13 cellular contexts compared by ENCODE assay signal in the genomic region with DNA sequence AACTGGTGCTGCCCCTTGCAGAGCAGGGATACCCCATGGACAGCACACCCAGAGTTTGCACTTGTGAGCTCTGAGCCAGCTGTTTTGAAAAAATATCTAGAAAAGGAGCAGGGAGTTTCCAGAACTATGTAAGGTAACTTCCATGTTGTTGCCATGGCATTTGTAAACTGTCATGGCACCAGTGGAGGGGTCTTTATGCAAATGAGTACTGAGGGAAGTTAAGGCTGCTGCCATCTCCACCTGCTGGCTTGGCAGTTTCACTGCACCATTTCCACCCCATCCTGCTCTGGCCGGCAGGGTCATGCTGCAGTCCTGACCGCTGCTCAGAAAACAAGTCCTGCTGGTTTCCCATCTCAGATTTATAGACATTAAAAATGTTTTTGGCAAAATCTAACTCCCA. TPM values are rescaled to one million over a fixed set of nuclear protein-coding genes. Genes with fewer than 3 reads are reported as not detected.
DNase-seq lines count a peak whose midpoint lies in the region; ATAC-seq, FAIRE-seq and TF ChIP-seq lines count a peak whose summit lies in the region.
"Had no signal": no experiment of that assay in that cellular context is flagged by ENCODE, and none has a peak within 500 bp of the region (broad histone marks: within the 10 kb centered on the region; RNA-seq: fewer than 3 reads in every experiment).

No MANE protein-coding gene starts in this region.

- TF ChIP-seq RAD21 in HepG2 (CRISPR knock-in tag; IDR thresholded peaks at IDR 0.05), result no peak

- TF ChIP-seq EP300 in HepG2 (IDR thresholded peaks at IDR 0.05; ENCODE audit: low read depth in 2 of 2, low read length in 2 of 2) (no peak), HepG2 (CRISPR knock-in tag; IDR thresholded peaks at IDR 0.05; ENCODE audit: borderline replicate concordance) (no peak)

- peaks cover 3% of the 10 kb centered on the region for H3K4me1 Mint-ChIP-seq in endodermal cell
- H3K4me1 Mint-ChIP-seq in CD8-positive, alpha-beta memory T cell, result no peaks in the 10 kb centered on the region

- CTCF ChIA-PET in HepG2 (lab: Yijun Ruan, JAX; ENCODE audit: low intra/inter-chr PET ratio, low total read pairs), result no interaction called here
- CTCF ChIA-PET in CD8-positive, alpha-beta memory T cell (lab: Charles Lee), result no interaction called here

- H3K27me3 ChIP-seq in HepG2 (ENCODE audit: control insufficient read depth in 1 of 2, insufficient read depth in 2 of 2, low read length in 2 of 2), result no peaks in the 10 kb centered on the region; a peak in 1 of 5 replicates
- H3K27me3 ChIP-seq in right lobe of liver, result no peaks in the 10 kb centered on the region
- no peaks in the 10 kb centered on the region for H3K27me3 ChIP-seq in endodermal cell (ENCODE audit: control insufficient read depth, insufficient read depth, low read length, poor library complexity, severe bottlenecking)
- no peaks in the 10 kb centered on the region for H3K27me3 ChIP-seq in CD8-positive, alpha-beta memory T cell (ENCODE audit: insufficient read depth, low read length, poor library complexity, severe bottlenecking)
- H3K27me3 ChIP-seq in left lung, result peaks cover 0 to 5% of the 10 kb centered on the region in 2 donors
- H3K27me3 ChIP-seq: cardiac muscle cell, pancreas had no signal

- H3K9me3 Mint-ChIP-seq in endodermal cell, result peaks cover 48% of the 10 kb centered on the region
- peaks cover 16 to 34% (median 33%) of the 10 kb centered on the region in 5 donors for H3K9me3 Mint-ChIP-seq in CD8-positive, alpha-beta memory T cell

- in situ Hi-C loops in HepG2 (cut with HindIII; ENCODE audit: extremely low pct_ligation_motif_present, low pct_unique_long_range_greater_than_20kb), result no loop called here

- ATAC-seq in HepG2, result peak; percentile 86
- no peak for ATAC-seq in right lobe of liver
- no peak for ATAC-seq in left lung

- intact Hi-C loops in HepG2 (cut with micrococcal nuclease; ENCODE audit: unreplicated experiment) (loop anchor here (2.0 kb wide), 1 partner anchor 44 kb away; no protein-coding TSS in a partner anchor), right lobe of liver (cut with DNase I) (no loop called here), left lung (cut with DNase I) (loop anchor here in 1 of 2 donors (10.0 kb wide), 1 partner anchor 184 kb away; no protein-coding TSS in a partner anchor)

- H3K4me2 ChIP-seq in HepG2 (ENCODE audit: low read depth, low read length), result no peak overlapping the region

- no TSS peak for BruUV-seq in HepG2 (replicated peaks; lab: Mats Ljungman, UMichigan)

- no peaks in the 10 kb centered on the region for H4K20me1 ChIP-seq in HepG2 (ENCODE audit: insufficient read depth, low read length)

- H3K27ac ChIP-seq in HepG2 (ENCODE audit: extremely low read length, insufficient read depth, low read length) (no peak overlapping the region), right lobe of liver (no peak overlapping the region), endodermal cell (ENCODE audit: low read depth, low read length) (no peak overlapping the region), left lung (no peak overlapping the region)
- H3K27ac ChIP-seq in CD8-positive, alpha-beta memory T cell (ENCODE audit: low read depth, low read length), result no peak overlapping the region
- H3K27ac ChIP-seq: cardiac muscle cell, pancreas had no signal

- H3K4me1 ChIP-seq in HepG2 (ENCODE audit: insufficient read depth, low read length) (no peaks in the 10 kb centered on the region), right lobe of liver (no peaks in the 10 kb centered on the region), endodermal cell (ENCODE audit: control insufficient read depth, insufficient read depth, low read length) (no peaks in the 10 kb centered on the region), left lung (no peaks in the 10 kb centered on the region)
- H3K4me1 ChIP-seq in CD8-positive, alpha-beta memory T cell (ENCODE audit: insufficient read depth, low read length), result no peaks in the 10 kb centered on the region
- H3K4me1 ChIP-seq: pancreas had no signal

- TF ChIP-seq CTCF in HepG2 (CRISPR knock-in tag; IDR thresholded peaks at IDR 0.05) (peak; percentile 41), right lobe of liver (IDR thresholded peaks at IDR 0.05) (no peak), endodermal cell (conservative IDR thresholded peaks at IDR 0.05) (peak; percentile 74), left lung (IDR thresholded peaks at IDR 0.05) (no peak)

- H3K27me3 Mint-ChIP-seq in endodermal cell (ENCODE audit: insufficient read depth), result no peaks in the 10 kb centered on the region
- peaks cover 5 to 7% of the 10 kb centered on the region in 2 donors for H3K27me3 Mint-ChIP-seq in CD8-positive, alpha-beta memory T cell

- no peak overlapping the region for H2AFZ ChIP-seq in HepG2 (ENCODE audit: low read length)

- DNase-seq in HepG2 (ENCODE audit: low spot score), result peak; percentile 12
- DNase-seq in right lobe of liver, result no peak
- peak; percentile 15 for DNase-seq in HuH-7.5 (ENCODE audit: low spot score)
- DNase-seq in endodermal cell, result peak; percentile 83
- no peak for DNase-seq in CD8-positive, alpha-beta memory T cell
- no peak for DNase-seq in NCI-H2227 treated with DMSO at 0.1 percent for 48 hours (lab: John Stamatoyannopoulos, UW)
- DNase-seq in left lung, result no peak
- DNase-seq in stimulated activated naive CD4-positive, alpha-beta T cell (lab: John Stamatoyannopoulos, UW), result no peak
- DNase-seq: CD4-positive, CD25-positive, alpha-beta regulatory T cell; NCI-H1105; pancreas; SHP77 treated with DMSO at 0.1 percent for 48 hours had no signal

- no peaks in the 10 kb centered on the region; the same call in 1 of the 2 replicates for H3K9me3 ChIP-seq in HepG2 (ENCODE audit: low read length)
- no peaks in the 10 kb centered on the region for H3K9me3 ChIP-seq in right lobe of liver
- peaks cover 13% of the 10 kb centered on the region for H3K9me3 ChIP-seq in endodermal cell (ENCODE audit: control insufficient read depth, low read length)
- no peaks in the 10 kb centered on the region for H3K9me3 ChIP-seq in CD8-positive, alpha-beta memory T cell (ENCODE audit: low read length)
- peaks cover 0 to 24% of the 10 kb centered on the region in 2 donors for H3K9me3 ChIP-seq in left lung
- H3K9me3 ChIP-seq: pancreas had no signal

- H3K4me3 ChIP-seq in HepG2 (replicated peaks in 1 of 3; ENCODE audit: insufficient read depth in 1 of 3, low read depth in 2 of 3, low read length in 3 of 3) (no peak overlapping the region), right lobe of liver (no peak overlapping the region), endodermal cell (ENCODE audit: low read length) (no peak overlapping the region), left lung (no peak overlapping the region)
- no peak overlapping the region for H3K4me3 ChIP-seq in CD8-positive, alpha-beta memory T cell (ENCODE audit: low read length)
- H3K4me3 ChIP-seq: cardiac muscle cell, pancreas had no signal

- no peaks in the 10 kb centered on the region for H3K36me3 Mint-ChIP-seq in endodermal cell (ENCODE audit: low read depth)
- peaks cover 0 to 4% (median 2%) of the 10 kb centered on the region in 3 donors for H3K36me3 Mint-ChIP-seq in CD8-positive, alpha-beta memory T cell
- H3K36me3 Mint-ChIP-seq: CD4-positive, CD25-positive, alpha-beta regulatory T cell had no signal

- no peak overlapping the region for H3K27ac Mint-ChIP-seq in endodermal cell
- no peak overlapping the region for H3K27ac Mint-ChIP-seq in CD8-positive, alpha-beta memory T cell
- H3K27ac Mint-ChIP-seq: CD4-positive, CD25-positive, alpha-beta regulatory T cell had no signal

- 3% methylated on average over 2 of the region's 2 CpGs for WGBS in HepG2 (ENCODE audit: low lambda C conversion rate)
- WGBS in right lobe of liver (ENCODE audit: insufficient coverage, low coverage, low lambda C conversion rate, missing lambda C conversion rate), result 39% methylated on average over 2 of the region's 2 CpGs
- 52 to 82% methylated on average over 2 of the region's 2 CpGs for WGBS in endodermal cell (ENCODE audit: insufficient coverage in 1 of 2, insufficient read length in 1 of 2), 2 experiments

- TF ChIP-seq POLR2A in HepG2 (IDR thresholded peaks at IDR 0.05; ENCODE audit: insufficient read depth in 1 of 2, low read depth in 2 of 2, low read length in 2 of 2), result no peak
- no peak for TF ChIP-seq POLR2A in right lobe of liver (IDR thresholded peaks at IDR 0.05)

- POLR2A ChIA-PET in HepG2 (lab: Yijun Ruan, JAX), result no interaction called here
- POLR2A ChIA-PET in CD8-positive, alpha-beta memory T cell (lab: Charles Lee), result no interaction called here

- FAIRE-seq in HepG2 (lab: Jason Lieb, UNC), result no peak

- H3K9ac ChIP-seq in HepG2 (ENCODE audit: insufficient read depth, low read depth, low read length) (no peak overlapping the region), endodermal cell (ENCODE audit: extremely low read depth, low read length, poor library complexity, severe bottlenecking) (no peak overlapping the region)

- H3K36me3 ChIP-seq in HepG2 (replicated peaks in 1 of 2; ENCODE audit: control insufficient read depth in 1 of 2, insufficient read depth in 2 of 2, low read length in 2 of 2) (no peaks in the 10 kb centered on the region), right lobe of liver (no peaks in the 10 kb centered on the region), endodermal cell (ENCODE audit: control insufficient read depth, insufficient read depth, low read length) (no peaks in the 10 kb centered on the region), left lung (no peaks in the 10 kb centered on the region)
- H3K36me3 ChIP-seq in CD8-positive, alpha-beta memory T cell (ENCODE audit: insufficient read depth, low read length), result no peaks in the 10 kb centered on the region
- H3K36me3 ChIP-seq: cardiac muscle cell, pancreas had no signal

- H3K4me3 Mint-ChIP-seq in endodermal cell, result no peak overlapping the region
- H3K4me3 Mint-ChIP-seq in CD8-positive, alpha-beta memory T cell, result no peak overlapping the region
- H3K4me3 Mint-ChIP-seq: CD4-positive, CD25-positive, alpha-beta regulatory T cell had no signal

- no peaks in the 10 kb centered on the region for H3K79me2 ChIP-seq in HepG2 (ENCODE audit: insufficient read depth, low read length)

RNA-seq across cellular contexts. Expression of gene SNTG2, which starts 52.3 kb away (rescaled TPM):
- not detected in 2 replicates for total RNA-seq in HepG2 (2016; rRNA removed; fragmentation: Illumina TruSeq; extraction: Trizol)
- total RNA-seq in HepG2 (2016; cell fraction: cytosol; rRNA removed; fragmentation: Illumina TruSeq; extraction: Trizol; ENCODE audit: low read depth), result not detected in 2 replicates
- total RNA-seq in HepG2 (2016; cell fraction: insoluble cytoplasmic fraction; rRNA removed; fragmentation: Illumina TruSeq; extraction: Trizol), result not detected in 2 replicates
- not detected in 2 replicates for total RNA-seq in HepG2 (2016; cell fraction: membrane; rRNA removed; fragmentation: Illumina TruSeq; extraction: Trizol)
- not detected in 2 replicates for total RNA-seq in HepG2 (2016; cell fraction: nucleus; rRNA removed; fragmentation: Illumina TruSeq; extraction: Trizol)
- not detected in 2 replicates for polyA plus RNA-seq in HepG2 (2011; rRNA removed)
- polyA plus RNA-seq in HepG2 (2011; cell fraction: cytosol; rRNA removed), result not detected in 2 replicates
- not detected in 2 replicates for polyA plus RNA-seq in HepG2 (2011; cell fraction: nucleus; rRNA removed)
- not detected in 2 replicates for polyA plus RNA-seq in HepG2 (2012)
- not detected in 2 replicates for polyA plus RNA-seq in HepG2 (2016; cell fraction: cytosol; fragmentation: Illumina TruSeq; extraction: Trizol; ENCODE audit: low read depth)
- polyA plus RNA-seq in HepG2 (2016; cell fraction: insoluble cytoplasmic fraction; fragmentation: Illumina TruSeq; extraction: Trizol; ENCODE audit: low read depth), result not detected in 2 replicates
- not detected in 2 replicates for polyA plus RNA-seq in HepG2 (2016; cell fraction: membrane; fragmentation: Illumina TruSeq; extraction: Trizol; ENCODE audit: low read depth)
- polyA plus RNA-seq in HepG2 (2016; cell fraction: nucleus; fragmentation: Illumina TruSeq; extraction: Trizol; ENCODE audit: insufficient read depth, low read depth), result not detected in 2 replicates
- polyA minus RNA-seq in HepG2 (2011; rRNA and poly(A)+ RNA removed; ENCODE audit: low replicate concordance), result not detected in 2 replicates
- polyA minus RNA-seq in HepG2 (2011; cell fraction: cytosol; rRNA and poly(A)+ RNA removed), result not detected in 2 replicates
- polyA minus RNA-seq in HepG2 (2011; cell fraction: nucleus; rRNA and poly(A)+ RNA removed), result not detected in 2 replicates
- total RNA-seq in right lobe of liver, result not detected
- total RNA-seq in endodermal cell, result 10 to 100 TPM in 1 of 2 donors, 1 to 10 TPM in 1; 4.1 to 11.9 TPM
- polyA plus RNA-seq in endodermal cell (2013, experiment 1 of 2), result 1.9 TPM
- polyA plus RNA-seq in endodermal cell (2013, experiment 2 of 2), result 1.2 TPM
- total RNA-seq in CD8-positive, alpha-beta memory T cell, result 1 to 10 TPM; 1.3 to 1.7 TPM
- polyA plus RNA-seq in CD8-positive, alpha-beta memory T cell, result 0.30 TPM
- total RNA-seq in left lung, result 1 to 10 TPM in 1 of 2 donors, under 1 TPM in 1; 0.50 to 3.2 TPM
- polyA plus RNA-seq: CD4-positive, CD25-positive, alpha-beta regulatory T cell had no signal

Comparison
In these comparisons a context has a peak if more than half of its experiments do, and no peak if none do; other contexts are left out.
1. DNase-seq: peak in HepG2 (single experiment), HuH-7.5 (single experiment) and endodermal cell (single experiment); none in right lobe of liver (0 of 3), CD8-positive, alpha-beta memory T cell (0 of 5), NCI-H2227 treated with DMSO at 0.1 percent for 48 hours (single experiment), left lung (0 of 2) and stimulated activated naive CD4-positive, alpha-beta T cell (0 of 6).
2. CTCF ChIP-seq: peak in HepG2 (single experiment) and endodermal cell (single experiment); none in right lobe of liver (0 of 4) and left lung (0 of 2).